ENCODE assay signal across 8 cellular contexts in genomic region chr19:38557205-38557799, GRCh38.
DNase-seq lines count a peak whose midpoint lies in the region; ATAC-seq lines count a peak whose summit lies in the region.

No MANE protein-coding gene starts in this region.

- H3K4me1 Mint-ChIP-seq in activated T-helper 17 cell treated with anti-CD3 and anti-CD28 coated beads, Interleukin-2, amount 50 U/mL, for 72 hours, result peaks cover 37% of the 10 kb centered on the region

- H3K36me3 Mint-ChIP-seq in activated T-helper 17 cell treated with anti-CD3 and anti-CD28 coated beads, Interleukin-2, amount 50 U/mL, for 72 hours (ENCODE audit: low read depth), result peaks cover 18% of the 10 kb centered on the region

- H3K9me3 Mint-ChIP-seq in activated T-helper 17 cell treated with anti-CD3 and anti-CD28 coated beads, Interleukin-2, amount 50 U/mL, for 72 hours, result no peaks in the 10 kb centered on the region

- peak overlapping the region; percentile 31 for H3K27ac Mint-ChIP-seq in activated T-helper 17 cell treated with anti-CD3 and anti-CD28 coated beads, Interleukin-2, amount 50 U/mL, for 72 hours

- in situ Hi-C loops in KBM-7 (cut with MboI; ENCODE audit: low pct_unique_long_range_greater_than_20kb, low sequenced_read_pairs), result no loop called here

- H3K27me3 Mint-ChIP-seq in activated T-helper 17 cell treated with anti-CD3 and anti-CD28 coated beads, Interleukin-2, amount 50 U/mL, for 72 hours, result no peaks in the 10 kb centered on the region

- peak; percentile 33 for DNase-seq in CMK (ENCODE audit: low read depth)
- peak; percentile 52 for DNase-seq in GM19240 (ENCODE audit: insufficient read length, low spot score)
- DNase-seq in KBM-7, result peak; percentile 82
- no peak for DNase-seq in NCI-H1436 (lab: John Stamatoyannopoulos, UW)
- no peak for DNase-seq in KG1 (lab: John Stamatoyannopoulos, UW)
- no peak for DNase-seq in AG08395 (ENCODE audit: low spot score)
- DNase-seq in COLO668 (lab: John Stamatoyannopoulos, UW; ENCODE audit: unreplicated experiment), result no peak

- ATAC-seq in activated T-helper 17 cell treated with anti-CD3 and anti-CD28 coated beads, Interleukin-2, amount 50 U/mL, for 72 hours (replicated peaks), result peak; percentile 73

- peak overlapping the region; percentile 56 for H3K4me3 Mint-ChIP-seq in activated T-helper 17 cell treated with anti-CD3 and anti-CD28 coated beads, Interleukin-2, amount 50 U/mL, for 72 hours

Comparison
In these comparisons a context has a peak if more than half of its experiments do, and no peak if none do; other contexts are left out.
1. DNase-seq: peak in CMK (single experiment), GM19240 (single experiment) and KBM-7 (single experiment); none in NCI-H1436 (single experiment), KG1 (single experiment), AG08395 (single experiment) and COLO668 (single experiment).